ENCODE assay signal across 8 cellular contexts in the genomic region with DNA sequence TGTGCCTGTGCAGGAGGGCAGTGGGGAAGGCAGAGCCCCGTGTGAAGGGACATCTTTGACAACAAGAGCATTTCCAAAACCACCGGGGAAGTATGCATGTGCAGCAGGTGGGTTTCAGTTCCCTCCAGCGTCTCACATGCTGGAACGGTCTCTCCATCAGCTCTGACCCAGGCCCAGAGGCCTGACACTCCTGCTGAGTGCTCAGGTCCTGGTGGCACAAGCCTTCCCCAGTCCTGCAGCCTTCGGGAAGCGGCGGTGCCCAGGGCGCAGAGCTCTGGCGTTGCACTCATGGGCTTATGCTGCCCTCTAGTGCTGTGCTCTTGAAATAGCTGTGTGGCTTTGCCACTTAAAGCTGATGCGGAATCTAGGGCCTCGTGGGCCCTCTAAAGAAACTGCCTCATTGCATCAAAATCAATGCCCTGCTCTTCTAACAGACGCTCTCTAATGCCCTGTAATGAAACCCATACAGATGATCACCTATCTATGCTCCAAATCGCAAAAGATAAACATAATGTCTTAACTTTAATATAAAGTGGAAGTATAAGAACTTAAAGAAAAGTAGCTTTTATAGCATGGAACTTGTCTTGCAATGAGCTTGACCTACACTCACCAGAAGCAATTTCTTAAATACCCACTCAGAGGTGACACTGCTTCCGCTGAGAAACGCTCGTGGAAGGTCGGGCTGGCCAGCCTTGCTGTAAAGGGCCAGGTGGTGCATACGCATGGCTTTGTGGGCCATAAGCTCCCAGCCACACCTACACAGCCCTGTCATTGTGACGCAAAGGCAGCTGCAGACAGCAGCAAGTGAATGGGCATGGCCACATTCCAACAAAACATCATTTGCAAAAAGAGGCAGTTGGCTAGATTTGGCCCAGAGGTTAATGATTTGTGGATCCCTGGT. TPM values are rescaled to one million over a fixed set of nuclear protein-coding genes. Genes with fewer than 3 reads are reported as not detected.
DNase-seq lines count a peak whose midpoint lies in the region; ATAC-seq and TF ChIP-seq lines count a peak whose summit lies in the region.

No MANE protein-coding gene starts in this region.

- no peaks in the 10 kb centered on the region for H3K9me3 Mint-ChIP-seq in osteocyte (ENCODE audit: unreplicated experiment)

- no peaks in the 10 kb centered on the region for H3K9me3 ChIP-seq in Panc1 (ENCODE audit: control insufficient read depth, insufficient read depth, low read depth, low read length)
- no peaks in the 10 kb centered on the region for H3K9me3 ChIP-seq in aorta (ENCODE audit: control insufficient read depth, low read length)

- in situ Hi-C loops in Panc1 (cut with HindIII; ENCODE audit: low pct_unique_long_range_greater_than_20kb, low sequenced_read_pairs) = no loop called here

- peak; percentile 50 for DNase-seq in DMS53 treated with DMSO at 0.1 percent for 48 hours (lab: John Stamatoyannopoulos, UW; ENCODE audit: unreplicated experiment)
- peak; percentile 87 for DNase-seq in HT-29 (ENCODE audit: low spot score)
- DNase-seq in Panc1 (ENCODE audit: low read depth, low spot score) = peak; percentile 45
- DNase-seq in activated effector memory CD4-positive, alpha-beta T cell treated with anti-CD3 and anti-CD28 coated beads, Interleukin-2, amount 50 U/mL, for 16 hours = peak; percentile 75
- peak; percentile 71 for DNase-seq in germinal center (ENCODE audit: low spot score)
- DNase-seq in osteocyte (ENCODE audit: extremely low spot score, unreplicated experiment) = no peak
- peak; percentile 72 to 82 for DNase-seq in aorta

- H3K4me1 ChIP-seq in Panc1 (ENCODE audit: control insufficient read depth, insufficient read depth, low read length) = 0 out of 2 replicates have a peak, but pooled peaks cover 2% of the 10 kb centered on the region
- no peaks in the 10 kb centered on the region for H3K4me1 ChIP-seq in aorta (ENCODE audit: control insufficient read depth in 1 of 2, insufficient read depth in 2 of 2, low read length in 2 of 2)

- H3K27ac Mint-ChIP-seq in osteocyte (ENCODE audit: unreplicated experiment) = no peak overlapping the region

- H3K27me3 Mint-ChIP-seq in osteocyte (ENCODE audit: unreplicated experiment) = peaks cover 3% of the 10 kb centered on the region

- no peak overlapping the region for H3K4me3 ChIP-seq in Panc1 (ENCODE audit: low read depth in 2 of 2, low read length in 2 of 2)
- no peak overlapping the region for H3K4me3 ChIP-seq in aorta (ENCODE audit: low read length in 2 of 2)

- intact Hi-C loops in Panc1 (cut with micrococcal nuclease; ENCODE audit: unreplicated experiment) (loop anchor here (1.0 to 10.0 kb wide), 2 partner anchors 139 to 369 kb away; no protein-coding TSS in a partner anchor), aorta (cut with DNase I) (no loop called here)

- H3K36me3 ChIP-seq in Panc1 (ENCODE audit: control insufficient read depth, insufficient read depth, low read length) = no peaks in the 10 kb centered on the region
- H3K36me3 ChIP-seq in aorta (ENCODE audit: control insufficient read depth in 1 of 2, insufficient read depth in 2 of 2, low read length in 1 of 2) = no peaks in the 10 kb centered on the region

- peak; percentile 95 for TF ChIP-seq CTCF in Panc1 (IDR thresholded peaks at IDR 0.05)
- peak; percentile 75 for TF ChIP-seq CTCF in osteocyte (IDR thresholded peaks at IDR 0.05)

- POLR2A ChIA-PET in Panc1 (lab: Charles Lee) = no interaction called here

- no peaks in the 10 kb centered on the region for H3K36me3 Mint-ChIP-seq in osteocyte (ENCODE audit: unreplicated experiment)

- H3K4me3 Mint-ChIP-seq in osteocyte (ENCODE audit: unreplicated experiment) = no peak overlapping the region

- H3K27me3 ChIP-seq in Panc1 (ENCODE audit: control insufficient read depth, insufficient read depth, low read length) (peaks cover 5% of the 10 kb centered on the region; the same call in 1 of the 2 replicates), aorta (ENCODE audit: control insufficient read depth in 1 of 2, insufficient read depth in 2 of 2, low read length in 1 of 2) (no peaks in the 10 kb centered on the region)

- ATAC-seq in GM21447 (IDR thresholded peaks at IDR 0.05; ENCODE audit: unreplicated experiment) (peak; percentile 49), Panc1 (peak; percentile 97), aorta (ENCODE audit: low FRiP score) (peak; percentile 83)

- H3K27ac ChIP-seq in Panc1 (ENCODE audit: low read length) (no peak overlapping the region), aorta (ENCODE audit: low read depth in 1 of 2, low read length in 2 of 2) (no peak overlapping the region)

- CTCF ChIA-PET in Panc1 (lab: Charles Lee) = interaction anchor here (0.6 to 1.6 kb wide), 12 partner anchors 48 to 663 kb away, joined by 3 to 32 read pairs (median 3); partner anchors contain the start of gene PTPRE

- BruUV-seq in Panc1 (replicated peaks; lab: Mats Ljungman, UMichigan) = no TSS peak

- WGBS in aorta, 2 donors = 35 to 40% methylated on average over 19 of the region's 19 CpGs

- no peaks in the 10 kb centered on the region for H3K4me1 Mint-ChIP-seq in osteocyte (ENCODE audit: unreplicated experiment)

RNA-seq across cellular contexts. Expression of gene CLRN3, which starts 38.6 kb away (rescaled TPM):
- total RNA-seq in HT-29 (2014; rRNA removed; shearing (Covaris generic)) = 17.7 and 21.5 TPM in 2 replicates
- total RNA-seq in Panc1 (2021; ENCODE audit: unreplicated experiment) (not detected), osteocyte (not detected in 2 replicates), aorta (not detected)
- not detected for polyA plus RNA-seq in Panc1 (2012; ENCODE audit: insufficient read length)
- polyA plus RNA-seq in aorta = 1 to 10 TPM in 1 of 2 donors, not detected in 1; 6.3 TPM

RNA-seq across cellular contexts. Expression of gene PTPRE, which starts 52.8 kb away (rescaled TPM):
- total RNA-seq in HT-29 (2014; rRNA removed; shearing (Covaris generic)) = 3.4 and 8.1 TPM in 2 replicates
- 0.44 TPM for total RNA-seq in Panc1 (2021; ENCODE audit: unreplicated experiment)
- 0.27 TPM for polyA plus RNA-seq in Panc1 (2012; ENCODE audit: insufficient read length)
- 1.2 and 1.3 TPM in 2 replicates for total RNA-seq in osteocyte
- total RNA-seq in aorta = 10 to 100 TPM; 41.3 to 46.0 TPM
- 1 to 10 TPM; 4.9 to 5.6 TPM for polyA plus RNA-seq in aorta

Comparison
In these comparisons a context has a peak if more than half of its experiments do, and no peak if none do; other contexts are left out.
1. RNA of gene CLRN3, which starts 38.6 kb away (total RNA-seq): 17.7 to 21.5 TPM in HT-29; not detected in Panc1 (single experiment), not detected in osteocyte and not detected in aorta; every median in the first group is over 10 times any median in the second.
2. Peak in every context shown above with its lines, with median percentiles within 50 percentile points of each other: ATAC-seq.